In genomic region chr10:12349628-12350166, GRCh38 we compare ENCODE assay signal across 8 cellular contexts. TPM values are rescaled to one million over a fixed set of nuclear protein-coding genes. Genes with fewer than 3 reads are reported as not detected.
DNase-seq lines count a peak whose midpoint lies in the region; ATAC-seq and TF ChIP-seq lines count a peak whose summit lies in the region.

No MANE protein-coding gene starts in this region.

- H3K36me3 Mint-ChIP-seq in WTC11, result peaks cover 2% of the 10 kb centered on the region; the same call in 1 of the 2 replicates

- TF ChIP-seq EP300 in stomach (IDR thresholded peaks at IDR 0.05), result no peak

- no peaks in the 10 kb centered on the region for H3K9me3 Mint-ChIP-seq in WTC11

- CTCF ChIA-PET in WTC11 (lab: Charles Lee), result interaction anchor here (1.6 to 3.2 kb wide), 5 partner anchors 27 to 363 kb away, joined by 6 to 18 read pairs (median 11); no protein-coding TSS in a partner anchor

- DNase-seq in WTC11 (ENCODE audit: low spot score), result no peak
- no peak for DNase-seq in stomach
- no peak for DNase-seq in NCI-H748 (lab: John Stamatoyannopoulos, UW; ENCODE audit: unreplicated experiment)
- DNase-seq in NCI-H2196 (lab: John Stamatoyannopoulos, UW; ENCODE audit: unreplicated experiment), result no peak
- no peak for DNase-seq in NCI-H524 treated with DMSO at 0.1 percent for 48 hours (lab: John Stamatoyannopoulos, UW)

- peaks cover 12 to 35% (median 29%) of the 10 kb centered on the region in 4 donors for H3K4me1 ChIP-seq in stomach

- no peaks in the 10 kb centered on the region for H3K36me3 ChIP-seq in stomach

- H3K4me3 ChIP-seq in iPS-11a (ENCODE audit: low read depth, low read length) (peak overlapping the region; percentile 88), stomach (peak overlapping the region; percentile 75 to 84 (median 80))

- peaks cover 0 to 36% (median 9%) of the 10 kb centered on the region in 3 donors for H3K27me3 ChIP-seq in stomach

- TF ChIP-seq CTCF in WTC11 (IDR thresholded peaks at IDR 0.05), result no peak
- TF ChIP-seq CTCF in stomach (IDR thresholded peaks at IDR 0.05), result no peak

- H3K27ac Mint-ChIP-seq in WTC11, result no peak overlapping the region; the same call in 1 of the 2 replicates

- peak overlapping the region; percentile 99 for H3K4me3 Mint-ChIP-seq in WTC11

- TF ChIP-seq POLR2A in stomach (IDR thresholded peaks at IDR 0.05), result no peak

- no peaks in the 10 kb centered on the region for H3K9me3 ChIP-seq in stomach

- peaks cover 47% of the 10 kb centered on the region for H3K27me3 Mint-ChIP-seq in WTC11 (ENCODE audit: low read depth)

- 0% methylated on average over 13 to 73 of the region's 73 CpGs for WGBS in stomach, 5 donors

- H3K27ac ChIP-seq in stomach, result peak overlapping the region; percentile 47 to 95 (median 88)

- H3K4me1 Mint-ChIP-seq in WTC11, result peaks cover 41% of the 10 kb centered on the region

- intact Hi-C loops in stomach (cut with DNase I; ENCODE audit: low total_unique reads), result no loop called here

- ATAC-seq in GM18907 (IDR thresholded peaks at IDR 0.05; ENCODE audit: unreplicated experiment) (peak; percentile 54), HG02870 (IDR thresholded peaks at IDR 0.05; ENCODE audit: unreplicated experiment) (peak; percentile 35), WTC11 (peak; percentile 43)

- POLR2A ChIA-PET in WTC11 (lab: Charles Lee), result no interaction called here

TF ChIP-seq in WTC11, 78 proteins besides CTCF, POLR2A, EP300 and RAD21:
- TF ChIP-seq OVOL2 (CRISPR knock-in tag; IDR thresholded peaks at IDR 0.05; ENCODE audit: borderline replicate concordance) (no peak), ZNF425 (CRISPR knock-in tag; conservative IDR thresholded peaks at IDR 0.05) (no peak), FOXP4 (CRISPR knock-in tag; IDR thresholded peaks at IDR 0.05) (no peak), IRF1 (CRISPR knock-in tag; IDR thresholded peaks at IDR 0.05) (no peak), ZNF281 (CRISPR knock-in tag; IDR thresholded peaks at IDR 0.05) (no peak), FOXP1 (CRISPR knock-in tag; IDR thresholded peaks at IDR 0.05; ENCODE audit: borderline replicate concordance) (peak; percentile 2; the same call in 1 of the 2 replicates), ETV6 (CRISPR knock-in tag; IDR thresholded peaks at IDR 0.05) (0 out of 2 replicates have a peak, but pooled peaks have one; percentile 42), JAZF1 (CRISPR knock-in tag; IDR thresholded peaks at IDR 0.05) (no peak)

RNA-seq across cellular contexts. Expression of gene CAMK1D, which starts 0.3 kb away (rescaled TPM):
- total RNA-seq in WTC11 (2021) (7.9 to 10.2 TPM (median 8.0 TPM) in 3 replicates), stomach (10 to 100 TPM in 1 of 5 donors, 1 to 10 TPM in 4; 3.1 to 26.9 (median 7.7) TPM)
- 1 to 10 TPM; 1.4 to 2.0 (median 1.9) TPM for polyA plus RNA-seq in stomach
